9 cellular contexts compared by ENCODE assay signal in genomic region chr1:164637461-164638375, GRCh38.
DNase-seq lines count a peak whose midpoint lies in the region; ATAC-seq, FAIRE-seq and TF ChIP-seq lines count a peak whose summit lies in the region.
"Had no signal": no experiment of that assay in that cellular context is flagged by ENCODE, and none has a peak within 500 bp of the region (broad histone marks: within the 10 kb centered on the region; RNA-seq: fewer than 3 reads in every experiment).

No MANE protein-coding gene starts in this region.

- peak; percentile 74 for DNase-seq in A172 (ENCODE audit: low spot score)
- peak; percentile 89 for DNase-seq in NCI-H146 (lab: John Stamatoyannopoulos, UW)
- DNase-seq in bronchial epithelial cell (ENCODE audit: low read depth) = peak; percentile 79
- peak; percentile 68 for DNase-seq in left kidney (ENCODE audit: low read depth, low spot score)
- DNase-seq in effector CD8-positive, alpha-beta T cell (lab: John Stamatoyannopoulos, UW) = no peak
- DNase-seq in activated CD8-positive, alpha-beta memory T cell treated with anti-CD3 and anti-CD28 coated beads, Interleukin-2, amount 10 ng/mL, durations not matched to agents 7 days and 5 days = no peak
- DNase-seq in activated effector memory CD4-positive, alpha-beta T cell treated with Interleukin-2 at 50 U/mL for 16 hours = no peak
- DNase-seq: cortex of kidney had no signal

- H3K27ac Mint-ChIP-seq in activated CD8-positive, alpha-beta memory T cell treated with anti-CD3 and anti-CD28 coated beads, Interleukin-2, amount 10 ng/mL, durations not matched to agents 7 days and 5 days = no peak overlapping the region

- ATAC-seq in activated CD8-positive, alpha-beta memory T cell treated with anti-CD3 and anti-CD28 coated beads, Interleukin-2, amount 10 ng/mL, durations not matched to agents 7 days and 5 days = no peak
- no peak for ATAC-seq in GM19328 (IDR thresholded peaks at IDR 0.05; ENCODE audit: unreplicated experiment)

- H3K27me3 Mint-ChIP-seq in activated CD8-positive, alpha-beta memory T cell treated with anti-CD3 and anti-CD28 coated beads, Interleukin-2, amount 10 ng/mL, durations not matched to agents 7 days and 5 days = no peaks in the 10 kb centered on the region

- no peak for TF ChIP-seq CTCF in bronchial epithelial cell (IDR thresholded peaks at IDR 0.05; ENCODE audit: insufficient read depth, low read length, severe bottlenecking)

- H3K36me3 ChIP-seq in bronchial epithelial cell (ENCODE audit: control insufficient read depth, insufficient read depth, low read length) = no peaks in the 10 kb centered on the region

- H3K4me3 ChIP-seq in bronchial epithelial cell (ENCODE audit: low read depth, low read length) = no peak overlapping the region

- CTCF ChIA-PET in activated CD8-positive, alpha-beta memory T cell treated with anti-CD3 and anti-CD28 coated beads, Interleukin-2, amount 10 ng/mL, durations not matched to agents 7 days and 5 days (lab: Charles Lee) = no interaction called here

- H3K36me3 Mint-ChIP-seq in activated CD8-positive, alpha-beta memory T cell treated with anti-CD3 and anti-CD28 coated beads, Interleukin-2, amount 10 ng/mL, durations not matched to agents 7 days and 5 days = no peaks in the 10 kb centered on the region

- no peaks in the 10 kb centered on the region for H3K27me3 ChIP-seq in bronchial epithelial cell (ENCODE audit: control insufficient read depth, insufficient read depth, low read length)

- H3K9me3 Mint-ChIP-seq in activated CD8-positive, alpha-beta memory T cell treated with anti-CD3 and anti-CD28 coated beads, Interleukin-2, amount 10 ng/mL, durations not matched to agents 7 days and 5 days (ENCODE audit: low read depth) = peaks cover 2% of the 10 kb centered on the region

- no peak overlapping the region for H3K4me3 Mint-ChIP-seq in activated CD8-positive, alpha-beta memory T cell treated with anti-CD3 and anti-CD28 coated beads, Interleukin-2, amount 10 ng/mL, durations not matched to agents 7 days and 5 days

- peak; percentile 36 for FAIRE-seq in bronchial epithelial cell (lab: Jason Lieb, UNC)

- H3K4me1 Mint-ChIP-seq in activated CD8-positive, alpha-beta memory T cell treated with anti-CD3 and anti-CD28 coated beads, Interleukin-2, amount 10 ng/mL, durations not matched to agents 7 days and 5 days = no peaks in the 10 kb centered on the region

Comparison
In these comparisons a context has a peak if more than half of its experiments do, and no peak if none do; other contexts are left out.
1. DNase-seq: peak in A172 (single experiment), NCI-H146 (single experiment), bronchial epithelial cell (single experiment) and left kidney (single experiment); none in effector CD8-positive, alpha-beta T cell (single experiment), activated CD8-positive, alpha-beta memory T cell treated with anti-CD3 and anti-CD28 coated beads, Interleukin-2, amount 10 ng/mL, durations not matched to agents 7 days and 5 days (single experiment) and activated effector memory CD4-positive, alpha-beta T cell treated with Interleukin-2 at 50 U/mL for 16 hours (single experiment).